28 cellular contexts compared by ENCODE assay signal in the genomic region with DNA sequence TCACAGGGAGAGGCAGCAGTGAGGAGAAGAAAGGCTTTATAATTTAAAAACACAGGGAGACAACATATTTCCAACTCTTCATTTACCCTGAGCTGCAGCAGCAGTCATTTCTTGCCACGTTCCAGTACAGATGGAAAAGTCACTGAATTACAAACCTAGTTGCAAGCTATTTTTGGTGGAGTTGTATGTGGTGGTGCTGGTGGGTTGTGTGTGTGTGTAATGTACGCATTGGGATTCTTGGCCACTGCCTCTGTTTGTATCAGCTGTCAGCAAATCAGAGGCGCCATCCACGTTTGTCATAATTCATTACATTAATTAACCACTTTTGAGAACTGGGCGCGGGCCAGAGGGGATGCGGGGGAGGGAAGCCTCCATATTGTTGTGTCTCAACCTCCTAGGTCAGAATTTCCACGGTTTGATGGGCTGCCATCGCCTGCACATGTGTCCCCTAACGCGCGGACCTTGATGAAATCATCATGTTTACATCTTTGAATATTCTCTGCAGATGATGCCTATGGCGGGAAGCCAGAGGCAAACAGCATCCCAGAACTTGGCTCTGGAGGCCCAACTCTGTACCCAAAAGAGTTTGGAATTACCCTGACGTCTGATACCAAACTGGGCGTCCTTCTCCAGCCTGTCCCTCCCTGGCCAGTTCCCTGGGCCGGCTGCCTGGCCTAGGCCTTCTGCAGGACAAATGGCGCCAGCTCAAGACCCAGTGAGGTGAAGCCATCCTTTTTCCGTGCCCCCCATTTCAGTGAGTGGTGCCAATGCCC. TPM values are rescaled to one million over a fixed set of nuclear protein-coding genes. Genes with fewer than 3 reads are reported as not detected.
"Had no signal": no experiment of that assay in that cellular context is flagged by ENCODE, and none has a peak within 500 bp of the region (broad histone marks: within the 10 kb centered on the region; RNA-seq: fewer than 3 reads in every experiment).

No MANE protein-coding gene starts in this region.

- H3K9me3 Mint-ChIP-seq: activated B cell treated with CpG ODN at 0.5 μM for 24 hours; activated naive CD4-positive, alpha-beta T cell treated with anti-CD3 and anti-CD28 coated beads, Interleukin-2, amount 10 ng/mL, durations not matched to agents 7 days and 5 days; activated naive CD8-positive, alpha-beta T cell treated with anti-CD3 and anti-CD28 coated beads, Interleukin-2, amount 10 ng/mL, durations not matched to agents 7 days and 5 days; activated T-cell treated with anti-CD3 and anti-CD28 coated beads, Interleukin-2, amount 50 U/mL, for 72 hours; effector memory CD8-positive, alpha-beta T cell; natural killer cell treated with Interleukin-12 subunit alpha and Interleukin-12 subunit beta and Interleukin-15 and Interleukin-18, amount 100 ng/mL, for 72 hours; stimulated activated effector memory CD8-positive, alpha-beta T cell treated with anti-CD3 and anti-CD28 coated beads, Interleukin-12 subunit alpha, Interleukin-12 subunit beta, amount 100 ng/mL, for 72 hours; stimulated activated naive CD8-positive, alpha-beta T cell treated with anti-CD3 and anti-CD28 coated beads, Interleukin-15, Interleukin-2, amounts not matched to agents 100 ng/mL and 50 ng/mL, for 24 hours; T-helper 2 cell treated with Interferon-gamma antibody and Interleukin-4, amounts not matched to agents 5 μg/mL and 100 μg/mL, for 36 hours had no signal

- DNase-seq: activated B cell treated with CpG ODN at 0.5 μM for 24 hours; activated CD4-positive, alpha-beta T cell treated with anti-CD3 and anti-CD28 coated beads for 4 hours; activated CD4-positive, alpha-beta T cell treated with anti-CD3 and anti-CD28 coated beads, Interleukin-2, amount 50 U/mL, for 4 hours; activated effector memory CD4-positive, alpha-beta T cell treated with anti-CD3 and anti-CD28 coated beads, Interleukin-2, amount 50 U/mL, for 16 hours; activated naive CD4-positive, alpha-beta T cell treated with anti-CD3 and anti-CD28 coated beads, Interleukin-2, amount 10 ng/mL, durations not matched to agents 7 days and 5 days; activated naive CD8-positive, alpha-beta T cell treated with anti-CD3 and anti-CD28 coated beads, Interleukin-2, amount 10 ng/mL, durations not matched to agents 7 days and 5 days; activated T-cell treated with anti-CD3 and anti-CD28 coated beads for 4 hours; activated T-cell treated with anti-CD3 and anti-CD28 coated beads, Interleukin-2, amount 50 U/mL, for 72 hours; brain microvascular endothelial cell; caudate nucleus; cortex of kidney; effector memory CD8-positive, alpha-beta T cell; erythroblast; foreskin keratinocyte; kidney glomerular epithelial cell; mesendoderm; posterior cingulate gyrus; stimulated activated CD4-positive, alpha-beta T cell treated with anti-CD3 and anti-CD28 coated beads, Interleukin-4, amount 100 ng/mL, for 24 hours had no signal

- H3K4me1 Mint-ChIP-seq: activated B cell treated with CpG ODN at 0.5 μM for 24 hours had no signal

- H3K36me3 Mint-ChIP-seq: activated naive CD4-positive, alpha-beta T cell treated with anti-CD3 and anti-CD28 coated beads, Interleukin-2, amount 10 ng/mL, durations not matched to agents 7 days and 5 days; activated naive CD8-positive, alpha-beta T cell treated with anti-CD3 and anti-CD28 coated beads, Interleukin-2, amount 10 ng/mL, durations not matched to agents 7 days and 5 days; natural killer cell treated with Interleukin-12 subunit alpha and Interleukin-12 subunit beta and Interleukin-15 and Interleukin-18, amount 100 ng/mL, for 72 hours; stimulated activated effector memory CD8-positive, alpha-beta T cell treated with anti-CD3 and anti-CD28 coated beads, Interleukin-12 subunit alpha, Interleukin-12 subunit beta, amount 100 ng/mL, for 72 hours had no signal

- H3K27ac ChIP-seq: ascending aorta, brain microvascular endothelial cell, foreskin keratinocyte, skin epidermis, thoracic aorta had no signal

- H3K36me3 ChIP-seq: ascending aorta, brain microvascular endothelial cell, thoracic aorta had no signal

- ATAC-seq: activated T-cell treated with anti-CD3 and anti-CD28 coated beads, Interleukin-2, amount 50 U/mL, for 72 hours; effector memory CD8-positive, alpha-beta T cell; foreskin keratinocyte; left lobe of liver; natural killer cell treated with Interleukin-12 subunit alpha and Interleukin-12 subunit beta and Interleukin-15 and Interleukin-18, amount 100 ng/mL, for 72 hours; sciatic nerve; stimulated activated effector memory CD8-positive, alpha-beta T cell treated with anti-CD3 and anti-CD28 coated beads, Interleukin-12 subunit alpha, Interleukin-12 subunit beta, amount 100 ng/mL, for 72 hours had no signal

- H3K4me3 Mint-ChIP-seq: activated B cell treated with CpG ODN at 0.5 μM for 24 hours; activated naive CD4-positive, alpha-beta T cell treated with anti-CD3 and anti-CD28 coated beads, Interleukin-2, amount 10 ng/mL, durations not matched to agents 7 days and 5 days; activated naive CD8-positive, alpha-beta T cell treated with anti-CD3 and anti-CD28 coated beads, Interleukin-2, amount 10 ng/mL, durations not matched to agents 7 days and 5 days; activated T-cell treated with anti-CD3 and anti-CD28 coated beads, Interleukin-2, amount 50 U/mL, for 72 hours; effector memory CD8-positive, alpha-beta T cell; natural killer cell treated with Interleukin-12 subunit alpha and Interleukin-12 subunit beta and Interleukin-15 and Interleukin-18, amount 100 ng/mL, for 72 hours; stimulated activated effector memory CD8-positive, alpha-beta T cell treated with anti-CD3 and anti-CD28 coated beads, Interleukin-12 subunit alpha, Interleukin-12 subunit beta, amount 100 ng/mL, for 72 hours; stimulated activated naive CD8-positive, alpha-beta T cell treated with anti-CD3 and anti-CD28 coated beads, Interleukin-15, Interleukin-2, amounts not matched to agents 100 ng/mL and 50 ng/mL, for 24 hours; T-helper 2 cell treated with Interferon-gamma antibody and Interleukin-4, amounts not matched to agents 5 μg/mL and 100 μg/mL, for 36 hours had no signal

- H3K27me3 ChIP-seq: ascending aorta had no signal

- H3K4me1 ChIP-seq: ascending aorta, foreskin keratinocyte had no signal

- H3K27ac Mint-ChIP-seq: activated B cell treated with CpG ODN at 0.5 μM for 24 hours; activated naive CD4-positive, alpha-beta T cell treated with anti-CD3 and anti-CD28 coated beads, Interleukin-2, amount 10 ng/mL, durations not matched to agents 7 days and 5 days; activated naive CD8-positive, alpha-beta T cell treated with anti-CD3 and anti-CD28 coated beads, Interleukin-2, amount 10 ng/mL, durations not matched to agents 7 days and 5 days; activated T-cell treated with anti-CD3 and anti-CD28 coated beads, Interleukin-2, amount 50 U/mL, for 72 hours; effector memory CD8-positive, alpha-beta T cell; natural killer cell treated with Interleukin-12 subunit alpha and Interleukin-12 subunit beta and Interleukin-15 and Interleukin-18, amount 100 ng/mL, for 72 hours; stimulated activated effector memory CD8-positive, alpha-beta T cell treated with anti-CD3 and anti-CD28 coated beads, Interleukin-12 subunit alpha, Interleukin-12 subunit beta, amount 100 ng/mL, for 72 hours; stimulated activated naive CD8-positive, alpha-beta T cell treated with anti-CD3 and anti-CD28 coated beads, Interleukin-15, Interleukin-2, amounts not matched to agents 100 ng/mL and 50 ng/mL, for 24 hours; T-helper 2 cell treated with Interferon-gamma antibody and Interleukin-4, amounts not matched to agents 5 μg/mL and 100 μg/mL, for 36 hours had no signal

- H3K27me3 Mint-ChIP-seq: stimulated activated naive CD8-positive, alpha-beta T cell treated with anti-CD3 and anti-CD28 coated beads, Interleukin-15, Interleukin-2, amounts not matched to agents 100 ng/mL and 50 ng/mL, for 24 hours had no signal

- H3K4me3 ChIP-seq: ascending aorta, lung, skin epidermis, thoracic aorta had no signal

- H3K9me3 ChIP-seq: ascending aorta, thoracic aorta had no signal

RNA-seq across cellular contexts. Expression of a gene that starts 54.8 kb away (rescaled TPM):
- total RNA-seq: activated B cell treated with CpG ODN at 0.5 μM for 24 hours, foreskin keratinocyte, left lobe of liver had no signal
- polyA plus RNA-seq: foreskin keratinocyte had no signal
